ENCODE assay signal across 5 cellular contexts in genomic region chr1:29234881-29235280, GRCh38. TPM values are rescaled to one million over a fixed set of nuclear protein-coding genes. Genes with fewer than 3 reads are reported as not detected.
DNase-seq lines count a peak whose midpoint lies in the region; FAIRE-seq and TF ChIP-seq lines count a peak whose summit lies in the region.
"Not testable (repeated sequence)": the region's sequence is repeated elsewhere in the genome, so short reads cannot be mapped to it uniquely, and the experiment has no call there.
"Had no signal": no experiment of that assay in that cellular context is flagged by ENCODE, and none has a peak within 500 bp of the region (broad histone marks: within the 10 kb centered on the region; RNA-seq: fewer than 3 reads in every experiment).

No MANE protein-coding gene starts in this region.

- H3K4me1 Mint-ChIP-seq in astrocyte (ENCODE audit: low read depth, unreplicated experiment) (peaks cover 18% of the 10 kb centered on the region), neural crest cell (peaks cover 38% of the 10 kb centered on the region)

- H3K9me3 Mint-ChIP-seq in astrocyte (ENCODE audit: unreplicated experiment); neural crest cell: not testable (repeated sequence)

- not testable (repeated sequence) for DNase-seq in Karpas-422; astrocyte (ENCODE audit: low read depth); neural crest cell (ENCODE audit: low read depth, low spot score)
- DNase-seq in cardiac septum (ENCODE audit: low spot score): peak; percentile 15

- H3K4me1 ChIP-seq in Karpas-422 (ENCODE audit: low read length) (peaks cover 26% of the 10 kb centered on the region), astrocyte (ENCODE audit: insufficient read depth, low read length) (peaks cover 25% of the 10 kb centered on the region)

- H3K27ac Mint-ChIP-seq in astrocyte (ENCODE audit: unreplicated experiment); neural crest cell (ENCODE audit: unreplicated experiment): not testable (repeated sequence)

- H3K9me3 ChIP-seq in Karpas-422 (ENCODE audit: low read length); astrocyte (ENCODE audit: insufficient read depth, low read depth, low read length): not testable (repeated sequence)

- FAIRE-seq in astrocyte (lab: Jason Lieb, UNC): not testable (repeated sequence)

- H3K27me3 Mint-ChIP-seq in astrocyte (ENCODE audit: low read depth, unreplicated experiment) (peaks cover 11% of the 10 kb centered on the region), neural crest cell (ENCODE audit: low read depth) (peaks cover 74% of the 10 kb centered on the region)

- H3K4me3 ChIP-seq in Karpas-422 (ENCODE audit: low read length); astrocyte (ENCODE audit: insufficient read depth, low read depth, low read length): not testable (repeated sequence)

- H3K4me2 ChIP-seq in Karpas-422 (ENCODE audit: low read depth, low read length, poor library complexity, severe bottlenecking): peak overlapping the region; percentile 30
- not testable (repeated sequence) for H3K4me2 ChIP-seq in astrocyte (ENCODE audit: low read length)

- H3K9me2 ChIP-seq in Karpas-422 (replicated peaks; ENCODE audit: insufficient read depth, low read length): not testable (repeated sequence)

- H3K27ac ChIP-seq in Karpas-422 (ENCODE audit: low read length); astrocyte (ENCODE audit: low read depth, low read length): not testable (repeated sequence)

- H3K9ac ChIP-seq in Karpas-422 (ENCODE audit: low read length); astrocyte (ENCODE audit: low read length): not testable (repeated sequence)

- H3K4me3 Mint-ChIP-seq in astrocyte (ENCODE audit: unreplicated experiment) (peak overlapping the region; percentile 31), neural crest cell (peak overlapping the region; percentile 70)

- not testable (repeated sequence) for H2AFZ ChIP-seq in Karpas-422 (ENCODE audit: low read length); astrocyte (ENCODE audit: low read depth, low read length)

- not testable (repeated sequence) for H4K20me1 ChIP-seq in Karpas-422 (ENCODE audit: insufficient read depth, low read depth, low read length)
- peaks cover 20% of the 10 kb centered on the region for H4K20me1 ChIP-seq in astrocyte (ENCODE audit: insufficient read depth, low read length)

- not testable (repeated sequence) for H3K36me3 Mint-ChIP-seq in astrocyte (ENCODE audit: low read depth, unreplicated experiment); neural crest cell (ENCODE audit: low read depth)

- not testable (repeated sequence) for H3K79me2 ChIP-seq in Karpas-422 (ENCODE audit: low read length)
- H3K79me2 ChIP-seq in astrocyte (ENCODE audit: insufficient read depth, low read length): peaks cover 34% of the 10 kb centered on the region

- TF ChIP-seq CTCF in astrocyte (IDR thresholded peaks at IDR 0.05; ENCODE audit: insufficient read depth, low read depth, low read length); neural crest cell (conservative IDR thresholded peaks at IDR 0.05): not testable (repeated sequence)

- intact Hi-C loops in cardiac septum (cut with DNase I): loop anchor here (5.0 to 10.0 kb wide), 6 partner anchors 107 to 1147 kb away; no protein-coding TSS in a partner anchor

- not testable (repeated sequence) for H3K27me3 ChIP-seq in Karpas-422 (ENCODE audit: low read length); astrocyte (ENCODE audit: insufficient read depth, low read length)

- H3K36me3 ChIP-seq in Karpas-422 (ENCODE audit: insufficient read depth, low read length); astrocyte (ENCODE audit: insufficient read depth, low read length): not testable (repeated sequence)

RNA-seq across cellular contexts. Expression of gene PTPRU, which starts 1.4 kb away (rescaled TPM):
- 1.1 TPM in 1 of 2 replicates, not detected in the other for total RNA-seq in Karpas-422 (2014; rRNA removed; shearing (Covaris generic); ENCODE audit: low replicate concordance)
- 36.6 and 47.2 TPM in 2 replicates for total RNA-seq in astrocyte
- 6.6 TPM for total RNA-seq in cardiac septum
- 4.8 and 5.1 TPM in 2 replicates for total RNA-seq in neural crest cell
- total RNA-seq: CD4-positive, CD25-positive, alpha-beta regulatory T cell had no signal

RNA-seq across cellular contexts. Expression of gene MECR, which starts 4.1 kb away (rescaled TPM):
- total RNA-seq in Karpas-422 (2014; rRNA removed; shearing (Covaris generic); ENCODE audit: low replicate concordance): 25.3 and 26.2 TPM in 2 replicates
- total RNA-seq in astrocyte: 25.1 and 30.3 TPM in 2 replicates
- total RNA-seq in cardiac septum: 29.9 TPM
- 24.6 and 28.4 TPM in 2 replicates for total RNA-seq in neural crest cell

RNA-seq across cellular contexts. Expression of gene SRSF4, which starts 53.2 kb away (rescaled TPM):
- total RNA-seq in Karpas-422 (2014; rRNA removed; shearing (Covaris generic); ENCODE audit: low replicate concordance): 31.7 and 40.1 TPM in 2 replicates
- 48.2 and 52.6 TPM in 2 replicates for total RNA-seq in astrocyte
- 54.8 TPM for total RNA-seq in cardiac septum
- 109 and 112 TPM in 2 replicates for total RNA-seq in neural crest cell
